In the genomic region with DNA sequence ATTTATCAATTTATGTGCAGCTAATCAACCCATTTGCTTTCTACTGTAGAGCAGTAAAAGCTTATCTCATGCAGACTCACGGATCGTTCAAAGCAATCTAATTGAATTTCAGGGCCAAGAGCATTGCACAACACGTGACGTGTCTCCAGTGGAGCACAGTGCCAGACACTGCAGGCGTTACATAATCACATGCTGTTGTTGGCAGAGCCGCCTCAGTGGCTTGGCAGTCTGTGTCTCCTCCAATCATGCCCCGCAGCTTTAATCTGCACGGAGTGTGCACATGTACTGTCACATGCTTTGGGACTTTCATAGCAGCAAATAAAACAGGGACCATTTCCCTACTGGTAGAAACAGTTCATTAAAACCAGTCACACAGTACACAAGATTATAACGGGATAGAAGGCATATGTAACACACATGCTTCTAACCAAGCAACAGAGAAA, we compare ENCODE assay signal across 10 cellular contexts.
DNase-seq lines count a peak whose midpoint lies in the region; ATAC-seq, FAIRE-seq and TF ChIP-seq lines count a peak whose summit lies in the region.
"Had no signal": no experiment of that assay in that cellular context is flagged by ENCODE, and none has a peak within 500 bp of the region (broad histone marks: within the 10 kb centered on the region; RNA-seq: fewer than 3 reads in every experiment).

No MANE protein-coding gene starts in this region.

- H3K9me3 ChIP-seq in right lobe of liver = peaks cover 0 to 6% (median 0%) of the 10 kb centered on the region in 4 donors

- peaks cover 13% of the 10 kb centered on the region for H3K9me3 Mint-ChIP-seq in type B pancreatic cell
- peaks cover 19% of the 10 kb centered on the region for H3K9me3 Mint-ChIP-seq in activated CD8-positive, alpha-beta T cell treated with anti-CD3 and anti-CD28 coated beads for 36 hours

- no peaks in the 10 kb centered on the region for H3K36me3 ChIP-seq in right lobe of liver
- H3K36me3 ChIP-seq: BLaER1 had no signal

- DNase-seq in NCI-H748 (lab: John Stamatoyannopoulos, UW; ENCODE audit: unreplicated experiment) (peak; percentile 55), NCI-H748 treated with DMSO at 0.1 percent for 48 hours (lab: John Stamatoyannopoulos, UW) (no peak), cerebellum (ENCODE audit: low spot score) (peak; percentile 79), right lobe of liver (peak; percentile 82 to 95 (median 88)), type B pancreatic cell (ENCODE audit: extremely low spot score, unreplicated experiment) (no peak), iPS-NIHi7 (ENCODE audit: extremely low spot score) (no peak), GM19239 (ENCODE audit: insufficient read length, low spot score) (no peak)
- DNase-seq in activated CD8-positive, alpha-beta T cell treated with anti-CD3 and anti-CD28 coated beads for 36 hours = no peak

- peak; percentile 90 to 98 (median 94) for ATAC-seq in right lobe of liver
- no peak for ATAC-seq in activated CD8-positive, alpha-beta T cell treated with anti-CD3 and anti-CD28 coated beads for 36 hours

- peak overlapping the region; percentile 24 for H3K27ac Mint-ChIP-seq in type B pancreatic cell
- H3K27ac Mint-ChIP-seq in activated CD8-positive, alpha-beta T cell treated with anti-CD3 and anti-CD28 coated beads for 36 hours = no peak overlapping the region

- no peak for FAIRE-seq in GM19239 (lab: Jason Lieb, UNC)

- H3K27ac ChIP-seq in right lobe of liver = peak overlapping the region in 2 of 3 donors; percentile 51 to 52
- H3K27ac ChIP-seq: BLaER1 had no signal

- no peak overlapping the region for H3K4me3 Mint-ChIP-seq in type B pancreatic cell
- H3K4me3 Mint-ChIP-seq in activated CD8-positive, alpha-beta T cell treated with anti-CD3 and anti-CD28 coated beads for 36 hours = no peak overlapping the region

- peaks cover 28% of the 10 kb centered on the region for H3K36me3 Mint-ChIP-seq in type B pancreatic cell
- peaks cover 33% of the 10 kb centered on the region for H3K36me3 Mint-ChIP-seq in activated CD8-positive, alpha-beta T cell treated with anti-CD3 and anti-CD28 coated beads for 36 hours (ENCODE audit: low read depth)

- peaks cover 0 to 18% (median 2%) of the 10 kb centered on the region in 4 donors for H3K4me1 ChIP-seq in right lobe of liver

- H3K4me1 Mint-ChIP-seq in type B pancreatic cell (ENCODE audit: unreplicated experiment) = no peaks in the 10 kb centered on the region
- peaks cover 15% of the 10 kb centered on the region for H3K4me1 Mint-ChIP-seq in activated CD8-positive, alpha-beta T cell treated with anti-CD3 and anti-CD28 coated beads for 36 hours (ENCODE audit: low read depth)

- POLR2A ChIA-PET in activated CD8-positive, alpha-beta T cell treated with anti-CD3 and anti-CD28 coated beads for 36 hours (lab: Charles Lee) = no interaction called here

- H3K27me3 ChIP-seq in right lobe of liver = no peaks in the 10 kb centered on the region
- H3K27me3 ChIP-seq: BLaER1 had no signal

- no peak overlapping the region for H3K4me3 ChIP-seq in right lobe of liver
- H3K4me3 ChIP-seq: BLaER1, skin epidermis had no signal

- TF ChIP-seq CTCF in right lobe of liver (IDR thresholded peaks at IDR 0.05) (peak in 1 of 4 donors; percentile 42), type B pancreatic cell (conservative IDR thresholded peaks at IDR 0.05) (no peak)
- TF ChIP-seq CTCF in activated CD8-positive, alpha-beta T cell treated with anti-CD3 and anti-CD28 coated beads for 36 hours (IDR thresholded peaks at IDR 0.05) = no peak

- TF ChIP-seq POLR2A in right lobe of liver (IDR thresholded peaks at IDR 0.05) = no peak

- intact Hi-C loops in right lobe of liver (cut with DNase I) = no loop called here
- intact Hi-C loops in activated CD8-positive, alpha-beta T cell treated with anti-CD3 and anti-CD28 coated beads for 36 hours (cut with micrococcal nuclease) = loop anchor here (10.0 kb wide), 1 partner anchor 409 kb away; no protein-coding TSS in a partner anchor

- WGBS in right lobe of liver (ENCODE audit: insufficient coverage, low coverage, low lambda C conversion rate, missing lambda C conversion rate) = 26% methylated on average over 7 of the region's 9 CpGs

- H3K27me3 Mint-ChIP-seq in type B pancreatic cell = no peaks in the 10 kb centered on the region
- H3K27me3 Mint-ChIP-seq in activated CD8-positive, alpha-beta T cell treated with anti-CD3 and anti-CD28 coated beads for 36 hours = no peaks in the 10 kb centered on the region

- CTCF ChIA-PET in activated CD8-positive, alpha-beta T cell treated with anti-CD3 and anti-CD28 coated beads for 36 hours (lab: Charles Lee) = interaction anchor here (0.7 to 1.7 kb wide), 5 partner anchors 9 to 427 kb away, joined by 3 to 6 read pairs (median 5); no protein-coding TSS in a partner anchor

Comparison
In these comparisons a context has a peak if more than half of its experiments do, and no peak if none do; other contexts are left out.
1. DNase-seq: peak in NCI-H748 (single experiment), cerebellum (single experiment) and right lobe of liver (3 of 3); none in NCI-H748 treated with DMSO at 0.1 percent for 48 hours (single experiment), type B pancreatic cell (single experiment), iPS-NIHi7 (single experiment), activated CD8-positive, alpha-beta T cell treated with anti-CD3 and anti-CD28 coated beads for 36 hours (single experiment) and GM19239 (single experiment).